ENCODE assay signal across 22 cellular contexts in the genomic region with DNA sequence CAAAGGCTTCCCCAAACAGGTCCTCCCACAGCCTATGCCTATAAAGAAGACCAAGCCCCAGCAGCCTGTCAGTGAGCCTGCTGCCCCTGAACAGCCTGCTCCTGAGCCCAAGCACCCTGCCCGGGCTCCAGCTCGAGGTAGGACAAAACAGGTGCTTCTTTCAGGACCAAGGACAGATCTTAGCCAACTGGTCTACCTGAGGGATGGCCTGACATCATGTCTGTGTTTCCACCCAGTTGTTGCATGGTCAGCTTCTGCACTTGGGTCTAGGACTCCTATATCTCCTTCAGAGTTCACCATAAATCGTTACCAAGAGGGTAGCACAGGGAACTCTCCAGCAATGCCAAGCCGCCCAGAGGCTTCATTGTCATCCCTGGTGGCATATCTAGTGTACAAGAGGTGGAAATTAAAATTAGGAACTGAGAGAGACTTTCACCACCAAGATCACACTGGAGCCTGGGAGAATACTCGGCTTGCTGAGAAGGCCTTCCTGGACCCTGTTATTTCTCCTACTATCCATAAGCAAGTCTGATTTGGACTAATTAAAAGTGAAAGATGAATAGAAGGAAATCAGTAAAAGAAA. TPM values are rescaled to one million over a fixed set of nuclear protein-coding genes. Genes with fewer than 3 reads are reported as not detected.
DNase-seq lines count a peak whose midpoint lies in the region; ATAC-seq, FAIRE-seq and TF ChIP-seq lines count a peak whose summit lies in the region.
"Had no signal": no experiment of that assay in that cellular context is flagged by ENCODE, and none has a peak within 500 bp of the region (broad histone marks: within the 10 kb centered on the region; RNA-seq: fewer than 3 reads in every experiment).

No MANE protein-coding gene starts in this region.

- H3K4me1 ChIP-seq in left lung, result no peaks in the 10 kb centered on the region
- H3K4me1 ChIP-seq: SJCRH30 had no signal

- no peaks in the 10 kb centered on the region for H3K9me3 ChIP-seq in left lung
- H3K9me3 ChIP-seq: SJCRH30, thoracic aorta had no signal

- H3K36me3 Mint-ChIP-seq in osteocyte (ENCODE audit: unreplicated experiment), result no peaks in the 10 kb centered on the region
- H3K36me3 Mint-ChIP-seq: naive thymus-derived CD4-positive, alpha-beta T cell had no signal

- DNase-seq in GM20000 (ENCODE audit: low spot score) (peak; percentile 16), bronchial epithelial cell (ENCODE audit: low read depth) (peak; percentile 20), left lung (no peak), osteocyte (ENCODE audit: extremely low spot score, unreplicated experiment) (no peak), NCI-H526 treated with DMSO at 0.1 percent for 48 hours (lab: John Stamatoyannopoulos, UW) (no peak)
- DNase-seq: activated CD4-positive, CD25-positive, alpha-beta regulatory T cell treated with anti-CD3 and anti-CD28 coated beads, Interleukin-2, amount 50 U/mL, for 72 hours; activated CD8-positive, alpha-beta memory T cell treated with anti-CD3 and anti-CD28 coated beads, Interleukin-2, amount 50 U/mL, for 4 hours; activated naive CD4-positive, alpha-beta T cell; foreskin melanocyte; HFFc6; NCI-H1092; NCI-H2081 treated with DMSO at 0.1 percent for 48 hours; NCI-H510A treated with DMSO at 0.1 percent for 48 hours; posterior cingulate gyrus had no signal

- no peak overlapping the region for H3K4me3 Mint-ChIP-seq in osteocyte (ENCODE audit: unreplicated experiment)
- H3K4me3 Mint-ChIP-seq: B cell; HFFc6; naive thymus-derived CD4-positive, alpha-beta T cell had no signal

- peak; percentile 16 for ATAC-seq in left lung
- ATAC-seq in GM18498 (IDR thresholded peaks at IDR 0.05; ENCODE audit: unreplicated experiment), result no peak
- ATAC-seq: naive thymus-derived CD4-positive, alpha-beta T cell had no signal

- no peaks in the 10 kb centered on the region for H3K9me3 Mint-ChIP-seq in osteocyte (ENCODE audit: unreplicated experiment)

- H3K36me3 ChIP-seq in bronchial epithelial cell (ENCODE audit: control insufficient read depth, insufficient read depth, low read length) (no peaks in the 10 kb centered on the region), left lung (no peaks in the 10 kb centered on the region)
- H3K36me3 ChIP-seq: SJCRH30, thoracic aorta had no signal

- H3K27me3 ChIP-seq in bronchial epithelial cell (ENCODE audit: control insufficient read depth, insufficient read depth, low read length) (no peaks in the 10 kb centered on the region), left lung (peaks cover 0 to 24% of the 10 kb centered on the region in 2 donors)

- TF ChIP-seq EP300 in Ishikawa (IDR thresholded peaks at IDR 0.05; ENCODE audit: borderline replicate concordance), result no peak

- FAIRE-seq in bronchial epithelial cell (lab: Jason Lieb, UNC), result no peak
- FAIRE-seq: colon, endothelial cell of umbilical vein had no signal

- no peak overlapping the region for H3K4me3 ChIP-seq in bronchial epithelial cell (ENCODE audit: low read depth, low read length)
- H3K4me3 ChIP-seq in left lung, result no peak overlapping the region
- H3K4me3 ChIP-seq: SJCRH30, thoracic aorta had no signal

- no peaks in the 10 kb centered on the region for H3K27me3 Mint-ChIP-seq in osteocyte (ENCODE audit: unreplicated experiment)

- no peak for TF ChIP-seq CTCF in GM20000 (IDR thresholded peaks at IDR 0.05; ENCODE audit: extremely low read depth, missing control alignments)
- no peak for TF ChIP-seq CTCF in bronchial epithelial cell (IDR thresholded peaks at IDR 0.05; ENCODE audit: insufficient read depth, low read length, severe bottlenecking)
- no peak for TF ChIP-seq CTCF in left lung (IDR thresholded peaks at IDR 0.05)
- no peak for TF ChIP-seq CTCF in osteocyte (IDR thresholded peaks at IDR 0.05)

- no peak for TF ChIP-seq RAD21 in Ishikawa (IDR thresholded peaks at IDR 0.05; ENCODE audit: low read depth)

- H3K4me1 Mint-ChIP-seq in osteocyte (ENCODE audit: unreplicated experiment), result no peaks in the 10 kb centered on the region

- no peak overlapping the region for H3K27ac ChIP-seq in left lung
- H3K27ac ChIP-seq: SJCRH30, thoracic aorta had no signal

- intact Hi-C loops in left lung (cut with DNase I), result no loop called here

- H3K27ac Mint-ChIP-seq in osteocyte (ENCODE audit: unreplicated experiment), result no peak overlapping the region
- H3K27ac Mint-ChIP-seq: B cell; HFFc6; naive thymus-derived CD4-positive, alpha-beta T cell had no signal

TF ChIP-seq in Ishikawa, 13 proteins besides CTCF, POLR2A, EP300 and RAD21:
- no peak for TF ChIP-seq ZBTB7A (IDR thresholded peaks at IDR 0.05; ENCODE audit: low read depth)
- TF ChIP-seq REST (IDR thresholded peaks at IDR 0.05; ENCODE audit: low read depth), result peak; percentile 89

RNA-seq across cellular contexts. Expression of gene OAS1, which starts 38.2 kb away (rescaled TPM):
- total RNA-seq in bronchial epithelial cell (1.3 and 4.9 TPM in 2 replicates), left lung (10 to 100 TPM; 25.7 to 48.3 TPM), osteocyte (0.48 TPM in 1 of 2 replicates, not detected in the other)
- total RNA-seq: HFFc6, SJCRH30 had no signal

Comparison
In these comparisons a context has a peak if more than half of its experiments do, and no peak if none do; other contexts are left out.
1. DNase-seq: peak in GM20000 (single experiment) and bronchial epithelial cell (single experiment); none in left lung (0 of 2), osteocyte (single experiment) and NCI-H526 treated with DMSO at 0.1 percent for 48 hours (single experiment).